Comparison of ENCODE assay signal across 35 cellular contexts in the genomic region with DNA sequence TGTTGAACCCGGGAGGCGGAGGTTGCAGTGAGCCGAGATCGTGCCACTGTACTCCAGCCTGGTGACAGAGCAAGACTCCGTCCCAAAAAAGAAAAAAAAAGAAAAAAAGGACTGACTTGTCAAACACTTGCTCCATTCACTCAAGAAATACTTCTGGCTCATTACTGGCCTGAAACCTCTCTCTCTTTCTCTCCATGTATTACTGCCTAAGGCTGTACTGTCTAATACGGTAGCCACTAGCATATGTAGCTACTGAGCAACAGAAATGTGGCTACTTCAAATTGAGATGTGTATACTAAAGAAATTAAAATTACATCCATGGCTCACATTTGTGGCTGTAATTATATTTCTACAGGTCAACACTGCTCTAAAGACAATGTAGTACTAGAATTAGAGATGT.
"Had no signal": no experiment of that assay in that cellular context is flagged by ENCODE, and none has a peak within 500 bp of the region (broad histone marks: within the 10 kb centered on the region; RNA-seq: fewer than 3 reads in every experiment).

No MANE protein-coding gene starts in this region.

- DNase-seq: activated B cell treated with CpG ODN at 0.5 μM for 24 hours; activated CD4-positive, alpha-beta memory T cell treated with anti-CD3 and anti-CD28 coated beads for 36 hours; activated CD4-positive, alpha-beta T cell treated with anti-CD3 and anti-CD28 coated beads for 4 hours; activated CD4-positive, alpha-beta T cell treated with anti-CD3 and anti-CD28 coated beads, Interleukin-2, amount 50 U/mL, for 1 hour; activated CD4-positive, CD25-positive, alpha-beta regulatory T cell treated with anti-CD3 and anti-CD28 coated beads, Interleukin-2, amount 50 U/mL, for 72 hours; activated CD8-positive, alpha-beta memory T cell treated with anti-CD3 and anti-CD28 coated beads, Interleukin-2, amount 50 U/mL, for 4 hours; activated gamma-delta T cell treated with Interleukin-2 at 50 U/mL for 16 hours; activated naive CD4-positive, alpha-beta T cell treated with anti-CD3 and anti-CD28 coated beads for 36 hours; activated T-cell treated with anti-CD3 and anti-CD28 coated beads for 4 hours; activated T-cell treated with anti-CD3 and anti-CD28 coated beads, Interleukin-2, amount 50 U/mL, for 4 hours; adrenal gland; brain microvascular endothelial cell; central memory CD4-positive, alpha-beta T cell; Karpas-422; KBM-7; MM.1S; MV-4-11; NCI-H1092; NCI-H1436 treated with DMSO at 0.1 percent for 48 hours; NCI-H1694 treated with DMSO at 0.1 percent for 48 hours; NCI-H2029; NCI-H345; NCI-H510A; NCI-H526; NCI-H748 treated with DMSO at 0.1 percent for 48 hours; NK-92 treated with Interleukin-12 subunit alpha and Interleukin-12 subunit beta, amount 100 ng/mL, for 24 hours; PC-3; Peyer's patch; Right ventricle myocardium superior; SW 1271; T-helper 1 cell; T-helper 2 cell; T-helper 9 cell had no signal

- H3K9me3 Mint-ChIP-seq: activated B cell treated with CpG ODN at 0.5 μM for 24 hours; activated CD4-positive, alpha-beta memory T cell treated with anti-CD3 and anti-CD28 coated beads for 36 hours; activated naive CD4-positive, alpha-beta T cell treated with anti-CD3 and anti-CD28 coated beads for 36 hours; activated T-cell treated with anti-CD3 and anti-CD28 coated beads, Interleukin-2, amount 50 U/mL, for 4 hours; activated T-helper 1 cell treated with anti-CD3 and anti-CD28 coated beads, Interleukin-12 subunit alpha, Interleukin-12 subunit beta, Interleukin-2, Interleukin-4 antibody, amounts not matched to agents 30 ng/mL and 10 ng/mL and 1 ng/mL, durations not matched to agents 14 hours and 24 hours and 36 hours had no signal

- H3K27me3 Mint-ChIP-seq: activated CD4-positive, alpha-beta memory T cell treated with anti-CD3 and anti-CD28 coated beads for 36 hours had no signal

- ATAC-seq: activated naive CD4-positive, alpha-beta T cell treated with anti-CD3 and anti-CD28 coated beads, Interleukin-2, amount 50 U/mL, for 72 hours; activated T-cell treated with anti-CD3 and anti-CD28 coated beads, Interleukin-2, amount 50 U/mL, for 4 hours; PC-3 had no signal

- H3K4me1 Mint-ChIP-seq: activated B cell treated with CpG ODN at 0.5 μM for 24 hours had no signal

- H3K4me3 Mint-ChIP-seq: activated B cell treated with CpG ODN at 0.5 μM for 24 hours; activated CD4-positive, alpha-beta memory T cell treated with anti-CD3 and anti-CD28 coated beads for 36 hours; activated naive CD4-positive, alpha-beta T cell treated with anti-CD3 and anti-CD28 coated beads for 36 hours; activated T-cell treated with anti-CD3 and anti-CD28 coated beads, Interleukin-2, amount 50 U/mL, for 4 hours; activated T-helper 1 cell treated with anti-CD3 and anti-CD28 coated beads, Interleukin-12 subunit alpha, Interleukin-12 subunit beta, Interleukin-2, Interleukin-4 antibody, amounts not matched to agents 30 ng/mL and 10 ng/mL and 1 ng/mL, durations not matched to agents 14 hours and 24 hours and 36 hours had no signal

- H3K36me3 Mint-ChIP-seq: activated CD4-positive, alpha-beta memory T cell treated with anti-CD3 and anti-CD28 coated beads for 36 hours; activated naive CD4-positive, alpha-beta T cell treated with anti-CD3 and anti-CD28 coated beads, Interleukin-2, amount 50 U/mL, for 72 hours had no signal

- H3K27ac Mint-ChIP-seq: activated B cell treated with CpG ODN at 0.5 μM for 24 hours; activated CD4-positive, alpha-beta memory T cell treated with anti-CD3 and anti-CD28 coated beads for 36 hours; activated naive CD4-positive, alpha-beta T cell treated with anti-CD3 and anti-CD28 coated beads for 36 hours; activated T-helper 1 cell treated with anti-CD3 and anti-CD28 coated beads, Interleukin-12 subunit alpha, Interleukin-12 subunit beta, Interleukin-2, Interleukin-4 antibody, amounts not matched to agents 30 ng/mL and 10 ng/mL and 1 ng/mL, durations not matched to agents 14 hours and 24 hours and 36 hours had no signal
